8 cellular contexts compared by ENCODE assay signal in genomic region chr1:247110627-247111258, GRCh38. TPM values are rescaled to one million over a fixed set of nuclear protein-coding genes. Genes with fewer than 3 reads are reported as not detected.
DNase-seq lines count a peak whose midpoint lies in the region; ATAC-seq and TF ChIP-seq lines count a peak whose summit lies in the region.

No MANE protein-coding gene starts in this region.

- no peak for TF ChIP-seq POLR2A in adrenal gland (IDR thresholded peaks at IDR 0.05)

- H3K9me3 ChIP-seq in adrenal gland (replicated peaks in 1 of 3) = no peaks in the 10 kb centered on the region

- peak; percentile 33 for DNase-seq in NCI-H146 (lab: John Stamatoyannopoulos, UW)
- no peak for DNase-seq in NCI-H146 treated with DMSO at 0.1 percent for 48 hours (lab: John Stamatoyannopoulos, UW; ENCODE audit: unreplicated experiment)
- peak in 2 of 7 donors; percentile 19 to 46 for DNase-seq in adrenal gland
- DNase-seq in kidney glomerular epithelial cell (lab: John Stamatoyannopoulos, UW) = peak; percentile 28
- peak; percentile 44 for DNase-seq in stimulated activated CD4-positive, alpha-beta T cell treated with anti-CD3 and anti-CD28 coated beads, Interleukin-2, amount 100 ng/mL, for 4 hours (ENCODE audit: low read depth)
- no peak for DNase-seq in NCI-H774 (lab: John Stamatoyannopoulos, UW)
- no peak for DNase-seq in AG20443 (ENCODE audit: low spot score)

- H3K27me3 ChIP-seq in adrenal gland = no peaks in the 10 kb centered on the region

- TF ChIP-seq CTCF in adrenal gland (IDR thresholded peaks at IDR 0.05) = no peak

- intact Hi-C loops in adrenal gland (cut with DNase I) = no loop called here

- peak overlapping the region in 3 of 4 donors; percentile 41 to 83 (median 70) for H3K4me3 ChIP-seq in adrenal gland

- WGBS in adrenal gland, 4 donors = 32 to 48% (median 34%) methylated on average over 23 to 30 of the region's 30 CpGs

- H3K27ac ChIP-seq in adrenal gland = peak overlapping the region in 1 of 5 donors; percentile 77

- H3K4me1 ChIP-seq in adrenal gland (replicated peaks in 1 of 2) = peaks cover 6 to 10% of the 10 kb centered on the region in 2 donors

- no peak for ATAC-seq in HG03565 (IDR thresholded peaks at IDR 0.05; ENCODE audit: unreplicated experiment)

- H3K36me3 ChIP-seq in adrenal gland (replicated peaks in 1 of 2) = no peaks in the 10 kb centered on the region

RNA-seq across cellular contexts. Expression of gene ZNF669, which starts 6.6 kb away (rescaled TPM):
- 10 to 100 TPM in 1 of 8 donors, 1 to 10 TPM in 7; 1.2 to 11.3 (median 5.1) TPM for total RNA-seq in adrenal gland
- polyA plus RNA-seq in adrenal gland = 1 to 10 TPM; 2.5 to 6.0 (median 3.3) TPM

RNA-seq across cellular contexts. Expression of gene ZNF670, which starts 32.1 kb away (rescaled TPM):
- 1 to 10 TPM in 7 of 8 donors, under 1 TPM in 1; 0.18 to 3.7 (median 2.0) TPM for total RNA-seq in adrenal gland
- polyA plus RNA-seq in adrenal gland = 1 to 10 TPM in 1 of 3 donors, under 1 TPM in 2; 0.80 to 3.1 (median 0.84) TPM

Comparison
In these comparisons a context has a peak if more than half of its experiments do, and no peak if none do; other contexts are left out.
1. DNase-seq: peak in NCI-H146 (single experiment), kidney glomerular epithelial cell (single experiment) and stimulated activated CD4-positive, alpha-beta T cell treated with anti-CD3 and anti-CD28 coated beads, Interleukin-2, amount 100 ng/mL, for 4 hours (single experiment); none in NCI-H146 treated with DMSO at 0.1 percent for 48 hours (single experiment), NCI-H774 (single experiment) and AG20443 (single experiment).